Comparison of ENCODE assay signal across 13 cellular contexts in the genomic region with DNA sequence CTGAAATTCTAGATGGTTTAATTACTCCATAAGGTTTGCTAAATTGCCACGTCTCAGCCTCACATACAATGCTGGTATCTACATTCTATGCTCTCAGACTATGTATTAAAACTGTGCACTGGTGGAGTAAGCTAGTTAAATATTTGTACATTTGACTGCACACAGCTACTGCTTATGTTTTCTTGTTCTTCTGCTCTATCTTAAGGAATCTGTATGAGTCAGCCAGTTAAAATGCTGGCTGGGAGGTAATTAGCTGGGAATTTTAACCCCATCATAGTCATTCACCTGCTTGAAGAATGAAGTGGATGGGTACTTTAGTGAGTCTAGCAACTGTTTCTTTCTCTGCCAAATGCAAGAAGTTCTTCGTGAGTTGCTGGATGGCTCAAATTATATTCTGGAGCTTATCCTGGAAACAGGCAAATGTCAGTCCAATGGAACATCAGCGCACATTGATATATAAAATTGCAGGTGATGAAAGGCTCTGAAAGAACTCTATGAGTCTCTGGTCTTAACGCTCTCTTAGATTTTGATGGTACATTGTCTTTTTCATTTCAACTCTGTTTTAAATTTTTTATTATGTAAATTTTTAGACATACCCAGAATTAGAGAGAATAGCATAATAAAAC.
A peak's percentile ranks its signal among the peaks of the same experiment; 100 is the strongest.
DNase-seq lines count a peak whose midpoint lies in the region; ATAC-seq and TF ChIP-seq lines count a peak whose summit lies in the region.
"Had no signal": no experiment of that assay in that cellular context is flagged by ENCODE, and none has a peak within 500 bp of the region (broad histone marks: within the 10 kb centered on the region; RNA-seq: fewer than 3 reads in every experiment).

No MANE protein-coding gene starts in this region.

- H3K4me2 ChIP-seq in mammary epithelial cell (ENCODE audit: insufficient read depth, low read depth, low read length), result no peak overlapping the region
- H3K4me2 ChIP-seq: BLaER1 treated with 17β-estradiol and CSF1 and Interleukin-3, amounts not matched to agents 10 nM and 100 nM had no signal

- POLR2A ChIA-PET in AG04449 (lab: Yijun Ruan, JAX), result interaction anchor here (1.0 kb wide), 1 partner anchor 278 kb away, joined by 3 read pairs; no protein-coding TSS in a partner anchor

- TF ChIP-seq CTCF in AG04449 (IDR thresholded peaks at IDR 0.05; ENCODE audit: insufficient read depth, low read length, missing control alignments), result no peak
- no peak for TF ChIP-seq CTCF in mammary epithelial cell (conservative IDR thresholded peaks at IDR 0.05 in 1 of 2, IDR thresholded peaks at IDR 0.05 in 1 of 2; ENCODE audit: extremely low read depth in 1 of 2, insufficient read depth in 1 of 2, low read depth in 1 of 2, low read length in 2 of 2)
- no peak for TF ChIP-seq CTCF in left lung (IDR thresholded peaks at IDR 0.05)
- no peak for TF ChIP-seq CTCF in omental fat pad (IDR thresholded peaks at IDR 0.05)

- WGBS in mammary epithelial cell (ENCODE audit: low coverage, missing lambda C conversion rate), result 94% methylated on average over 4 of the region's 4 CpGs

- H4K20me1 ChIP-seq in mammary epithelial cell (ENCODE audit: insufficient read depth, low read length), result no peaks in the 10 kb centered on the region
- H4K20me1 ChIP-seq: BLaER1 treated with 17β-estradiol and CSF1 and Interleukin-3, amounts not matched to agents 10 nM and 100 nM had no signal

- dilution Hi-C loops in mammary epithelial cell (cut with HindIII; ENCODE audit: low sequenced_read_pairs), result no loop called here

- no TSS peak for BruUV-seq in mammary epithelial cell (replicated peaks; lab: Mats Ljungman, UMichigan)

- H3K9ac ChIP-seq in mammary epithelial cell (ENCODE audit: insufficient read depth, low read length), result no peak overlapping the region
- H3K9ac ChIP-seq: BLaER1 treated with 17β-estradiol and CSF1 and Interleukin-3, amounts not matched to agents 10 nM and 100 nM; parathyroid adenoma had no signal

- H3K27me3 ChIP-seq in mammary epithelial cell (ENCODE audit: insufficient read depth, low read length), result no peaks in the 10 kb centered on the region
- no peaks in the 10 kb centered on the region for H3K27me3 ChIP-seq in left lung
- H3K27me3 ChIP-seq: BLaER1 treated with 17β-estradiol and CSF1 and Interleukin-3, amounts not matched to agents 10 nM and 100 nM; tibial artery had no signal

- H3K27ac ChIP-seq in mammary epithelial cell (ENCODE audit: insufficient read depth, low read depth, low read length) (no peak overlapping the region), left lung (no peak overlapping the region)
- H3K27ac ChIP-seq: BLaER1 treated with 17β-estradiol and CSF1 and Interleukin-3, amounts not matched to agents 10 nM and 100 nM; parathyroid adenoma; tibial artery had no signal

- H3K79me2 ChIP-seq in mammary epithelial cell (ENCODE audit: insufficient read depth, low read length), result no peaks in the 10 kb centered on the region
- H3K79me2 ChIP-seq: parathyroid adenoma had no signal

- H3K9me3 ChIP-seq in mammary epithelial cell (replicated peaks; ENCODE audit: insufficient read depth, low read length) (no peaks in the 10 kb centered on the region), left lung (peaks cover 0 to 6% of the 10 kb centered on the region in 2 donors)
- H3K9me3 ChIP-seq: tibial artery had no signal

- CTCF ChIA-PET in AG04449 (lab: Yijun Ruan, JAX), result interaction anchor here (1.1 to 2.7 kb wide), 2 partner anchors 10 to 467 kb away, joined by 3 to 16 read pairs; no protein-coding TSS in a partner anchor
- CTCF ChIA-PET in mammary epithelial cell (lab: Charles Lee; ENCODE audit: low non-redundant PET), result no interaction called here

- H3K4me3 ChIP-seq in AG04449 (ENCODE audit: low read depth, low read length), result no peak overlapping the region
- no peak overlapping the region for H3K4me3 ChIP-seq in mammary epithelial cell (replicated peaks in 1 of 3; ENCODE audit: insufficient read depth in 1 of 3, low read depth in 2 of 3, low read length in 3 of 3)
- H3K4me3 ChIP-seq in left lung, result no peak overlapping the region
- H3K4me3 ChIP-seq: BLaER1 treated with 17β-estradiol and CSF1 and Interleukin-3, amounts not matched to agents 10 nM and 100 nM; tibial artery had no signal

- in situ Hi-C loops in mammary epithelial cell (cut with MboI; ENCODE audit: low sequenced_read_pairs in 2 of 2), result no loop called here

- ATAC-seq in left lung (peak; percentile 88), GM19467 (IDR thresholded peaks at IDR 0.05; ENCODE audit: unreplicated experiment) (no peak), omental fat pad (ENCODE audit: low FRiP score) (no peak), GM21529 (IDR thresholded peaks at IDR 0.05; ENCODE audit: unreplicated experiment) (no peak)

- no peaks in the 10 kb centered on the region for H3K36me3 ChIP-seq in mammary epithelial cell (ENCODE audit: insufficient read depth, low read length)
- peaks cover 0 to 6% of the 10 kb centered on the region in 2 donors for H3K36me3 ChIP-seq in left lung
- H3K36me3 ChIP-seq: tibial artery had no signal

- DNase-seq in AG04449 (ENCODE audit: low read depth, low spot score) (peak; percentile 45), HT-29 (ENCODE audit: low spot score) (peak; percentile 41), mammary epithelial cell (peak; percentile 65), left lung (no peak), Kasumi-1 (lab: John Stamatoyannopoulos, UW) (no peak), omental fat pad (ENCODE audit: low spot score) (no peak)
- DNase-seq: activated CD4-positive, alpha-beta T cell treated with anti-CD3 and anti-CD28 coated beads, Interleukin-2, amount 50 U/mL, for 4 hours; activated naive CD4-positive, alpha-beta T cell treated with anti-CD3 and anti-CD28 coated beads for 36 hours; tibial artery had no signal

- H3K4me1 ChIP-seq in mammary epithelial cell (ENCODE audit: insufficient read depth, low read length), result peaks cover 13% of the 10 kb centered on the region
- H3K4me1 ChIP-seq in left lung, result no peaks in the 10 kb centered on the region
- H3K4me1 ChIP-seq: parathyroid adenoma, tibial artery had no signal

- intact Hi-C loops in mammary epithelial cell (cut with micrococcal nuclease) (no loop called here), left lung (cut with DNase I) (no loop called here)

- H2AFZ ChIP-seq in mammary epithelial cell (ENCODE audit: low read depth, low read length), result no peak overlapping the region
- H2AFZ ChIP-seq: parathyroid adenoma had no signal

Comparison
In these comparisons a context has a peak if more than half of its experiments do, and no peak if none do; other contexts are left out.
1. DNase-seq: peak in AG04449 (single experiment), HT-29 (single experiment) and mammary epithelial cell (single experiment); none in left lung (0 of 2), Kasumi-1 (0 of 2) and omental fat pad (single experiment).